In genomic region chr11:10674440-10674855, GRCh38 we compare ENCODE assay signal across 1 cellular context.
TF ChIP-seq lines count a peak whose summit lies in the region.

No MANE protein-coding gene starts in this region.

TF ChIP-seq in SK-N-SH, 30 proteins besides CTCF, POLR2A, EP300 and RAD21 (continued from another document):
- TF ChIP-seq PBX3 (IDR thresholded peaks at IDR 0.05), result no peak
